15 cellular contexts compared by ENCODE assay signal in genomic region chr5:120540097-120540496, GRCh38.
DNase-seq lines count a peak whose midpoint lies in the region; ATAC-seq and TF ChIP-seq lines count a peak whose summit lies in the region.
"Had no signal": no experiment of that assay in that cellular context is flagged by ENCODE, and none has a peak within 500 bp of the region (broad histone marks: within the 10 kb centered on the region; RNA-seq: fewer than 3 reads in every experiment).

No MANE protein-coding gene starts in this region.

- intact Hi-C loops in MCF 10A (cut with micrococcal nuclease), result no loop called here
- intact Hi-C loops in breast epithelium (cut with DNase I; ENCODE audit: low total_unique reads), result no loop called here
- intact Hi-C loops in heart left ventricle (cut with DNase I), result no loop called here

- H3K4me3 Mint-ChIP-seq in MCF 10A (ENCODE audit: unreplicated experiment), result no peak overlapping the region
- H3K4me3 Mint-ChIP-seq: CD4-positive, CD25-positive, alpha-beta regulatory T cell; IgD-negative memory B cell had no signal

- no peaks in the 10 kb centered on the region for H3K27me3 Mint-ChIP-seq in MCF 10A (ENCODE audit: insufficient read depth, unreplicated experiment)
- H3K27me3 Mint-ChIP-seq: CD4-positive, CD25-positive, alpha-beta regulatory T cell; IgD-negative memory B cell had no signal

- H2AFZ ChIP-seq in mesenchymal stem cell (ENCODE audit: low read depth, low read length), result no peak overlapping the region

- H3K4me3 ChIP-seq in breast epithelium (no peak overlapping the region), RWPE2 (ENCODE audit: severe bottlenecking) (no peak overlapping the region), mesenchymal stem cell (ENCODE audit: insufficient read depth in 1 of 2, low read depth in 1 of 2, low read length in 2 of 2) (no peak overlapping the region), heart left ventricle (no peak overlapping the region)
- H3K4me3 ChIP-seq: BLaER1 treated with 17β-estradiol and CSF1 and Interleukin-3, amounts not matched to agents 10 nM and 100 nM had no signal

- BruUV-seq in MCF 10A (replicated peaks; lab: Mats Ljungman, UMichigan), result no TSS peak

- DNase-seq in MCF 10A (ENCODE audit: unreplicated experiment), result no peak
- DNase-seq in breast epithelium (ENCODE audit: low spot score in 2 of 2), result no peak
- no peak for DNase-seq in RWPE2 (ENCODE audit: low spot score)
- no peak for DNase-seq in mesenchymal stem cell
- DNase-seq in heart left ventricle, result no peak
- DNase-seq in UCSD-AML1 (lab: John Stamatoyannopoulos, UW; ENCODE audit: unreplicated experiment), result no peak
- DNase-seq: AML-193; CD4-positive, CD25-positive, alpha-beta regulatory T cell; DMS 273 treated with DMSO at 0.1 percent for 48 hours had no signal

- no peak for TF ChIP-seq CTCF in MCF 10A (IDR thresholded peaks at IDR 0.05; ENCODE audit: unreplicated experiment)
- no peak for TF ChIP-seq CTCF in breast epithelium (IDR thresholded peaks at IDR 0.05)
- TF ChIP-seq CTCF in RWPE2 (IDR thresholded peaks at IDR 0.05; ENCODE audit: poor library complexity, severe bottlenecking), result no peak
- TF ChIP-seq CTCF in heart left ventricle (IDR thresholded peaks at IDR 0.05), result no peak

- H3K4me1 ChIP-seq in breast epithelium (no peaks in the 10 kb centered on the region), RWPE2 (ENCODE audit: insufficient read depth, poor library complexity, severe bottlenecking) (peaks cover 20% of the 10 kb centered on the region), mesenchymal stem cell (ENCODE audit: control insufficient read depth, insufficient read depth, low read depth, low read length) (peaks cover 1% of the 10 kb centered on the region), heart left ventricle (peaks cover 0 to 24% (median 4%) of the 10 kb centered on the region in 12 donors)

- no peaks in the 10 kb centered on the region for H3K9me3 Mint-ChIP-seq in MCF 10A (ENCODE audit: unreplicated experiment)

- no peaks in the 10 kb centered on the region for H3K27me3 ChIP-seq in breast epithelium
- no peaks in the 10 kb centered on the region for H3K27me3 ChIP-seq in RWPE2 (ENCODE audit: insufficient read depth, poor library complexity, severe bottlenecking)
- H3K27me3 ChIP-seq in mesenchymal stem cell (ENCODE audit: control insufficient read depth in 1 of 2, insufficient read depth in 1 of 2, low read length in 2 of 2), result no peaks in the 10 kb centered on the region
- H3K27me3 ChIP-seq in heart left ventricle, result no peaks in the 10 kb centered on the region
- H3K27me3 ChIP-seq: BLaER1 treated with 17β-estradiol and CSF1 and Interleukin-3, amounts not matched to agents 10 nM and 100 nM had no signal

- H2AK5ac ChIP-seq in mesenchymal stem cell (ENCODE audit: low read length, severe bottlenecking), result peak overlapping the region; percentile 69

- 100% methylated on average over 2 of the region's 2 CpGs for WGBS in mesenchymal stem cell
- WGBS in heart left ventricle, 4 donors, result 56 to 72% (median 64%) methylated on average over 2 of the region's 2 CpGs

- no peak overlapping the region for H3K14ac ChIP-seq in mesenchymal stem cell (ENCODE audit: low read length in 2 of 2)

- H4K8ac ChIP-seq in mesenchymal stem cell (ENCODE audit: low read length), result no peak overlapping the region

- H4K91ac ChIP-seq in mesenchymal stem cell (ENCODE audit: low read length), result no peak overlapping the region

- CTCF ChIA-PET in MCF 10A (lab: Yijun Ruan, JAX), result interaction anchor here (0.5 to 0.6 kb wide), 2 partner anchors 13 to 1154 kb away, joined by 3 read pairs; no protein-coding TSS in a partner anchor

- TF ChIP-seq POLR2A in breast epithelium (IDR thresholded peaks at IDR 0.05) (no peak), heart left ventricle (IDR thresholded peaks at IDR 0.05) (no peak)

- no peak overlapping the region for H2BK12ac ChIP-seq in mesenchymal stem cell (ENCODE audit: low read length in 2 of 2)

- H3K36me3 ChIP-seq in breast epithelium (no peaks in the 10 kb centered on the region), RWPE2 (ENCODE audit: low read depth) (no peaks in the 10 kb centered on the region), mesenchymal stem cell (ENCODE audit: control insufficient read depth in 1 of 2, insufficient read depth in 2 of 2, low read depth in 1 of 2, low read length in 2 of 2) (peaks cover 0 to 3% of the 10 kb centered on the region in 2 experiments), heart left ventricle (no peaks in the 10 kb centered on the region)
- H3K36me3 ChIP-seq: BLaER1 treated with 17β-estradiol and CSF1 and Interleukin-3, amounts not matched to agents 10 nM and 100 nM had no signal

- H3K79me1 ChIP-seq in mesenchymal stem cell (replicated peaks; ENCODE audit: low read length, poor library complexity, severe bottlenecking), result peaks cover 4% of the 10 kb centered on the region

- H3K4me1 Mint-ChIP-seq in MCF 10A (ENCODE audit: insufficient read depth, unreplicated experiment), result peaks cover 21% of the 10 kb centered on the region
- H3K4me1 Mint-ChIP-seq: CD4-positive, CD25-positive, alpha-beta regulatory T cell; IgD-negative memory B cell had no signal

- no peak overlapping the region for H3K23ac ChIP-seq in mesenchymal stem cell (ENCODE audit: low read length in 2 of 2)

- H2BK120ac ChIP-seq in mesenchymal stem cell (ENCODE audit: low read depth, low read length), result no peak overlapping the region

- ATAC-seq in RWPE2 (ENCODE audit: low read depth), result no peak
- ATAC-seq in HG02938 (IDR thresholded peaks at IDR 0.05; ENCODE audit: unreplicated experiment), result no peak
- no peak for ATAC-seq in heart left ventricle
- no peak for ATAC-seq in GM21423 (IDR thresholded peaks at IDR 0.05; ENCODE audit: unreplicated experiment)
- ATAC-seq: HCT116 had no signal

- H3K4me2 ChIP-seq in mesenchymal stem cell (ENCODE audit: low read length, poor library complexity, severe bottlenecking), result no peak overlapping the region

- peak overlapping the region; percentile 23 for H3K9ac ChIP-seq in mesenchymal stem cell (ENCODE audit: low read length)
- H3K9ac ChIP-seq: BLaER1 treated with 17β-estradiol and CSF1 and Interleukin-3, amounts not matched to agents 10 nM and 100 nM had no signal

- POLR2A ChIA-PET in MCF 10A (lab: Yijun Ruan, JAX), result no interaction called here

- H3K27ac ChIP-seq in breast epithelium (no peak overlapping the region), RWPE2 (ENCODE audit: poor library complexity, severe bottlenecking) (peak overlapping the region; percentile 3), mesenchymal stem cell (ENCODE audit: low read length, poor library complexity, severe bottlenecking) (no peak overlapping the region), heart left ventricle (peak overlapping the region in 1 of 12 donors; percentile 7)
- H3K27ac ChIP-seq: 22Rv1; BLaER1 treated with 17β-estradiol and CSF1 and Interleukin-3, amounts not matched to agents 10 nM and 100 nM had no signal

- H3K4ac ChIP-seq in mesenchymal stem cell (ENCODE audit: low read depth in 1 of 2, low read length in 2 of 2), result no peak overlapping the region

- no peak overlapping the region for H2BK15ac ChIP-seq in mesenchymal stem cell (ENCODE audit: low read depth, poor library complexity, severe bottlenecking)

- H2BK5ac ChIP-seq in mesenchymal stem cell (ENCODE audit: low read depth, low read length, poor library complexity, severe bottlenecking), result no peak overlapping the region

- H3K27ac Mint-ChIP-seq in MCF 10A (ENCODE audit: low read depth, unreplicated experiment), result peak overlapping the region; percentile 79
- H3K27ac Mint-ChIP-seq: CD4-positive, CD25-positive, alpha-beta regulatory T cell; IgD-negative memory B cell had no signal

- H3K9me3 ChIP-seq in breast epithelium, result no peaks in the 10 kb centered on the region
- no peaks in the 10 kb centered on the region for H3K9me3 ChIP-seq in RWPE2 (ENCODE audit: severe bottlenecking)
- no peaks in the 10 kb centered on the region for H3K9me3 ChIP-seq in mesenchymal stem cell (ENCODE audit: control insufficient read depth, low read length)
- H3K9me3 ChIP-seq in heart left ventricle, result no peaks in the 10 kb centered on the region

- H3K18ac ChIP-seq in mesenchymal stem cell (ENCODE audit: low read depth in 1 of 2, low read length in 2 of 2), result peak overlapping the region in 1 of 2 experiments; percentile 33

- no peaks in the 10 kb centered on the region for H3K36me3 Mint-ChIP-seq in MCF 10A (ENCODE audit: insufficient read depth, unreplicated experiment)
- H3K36me3 Mint-ChIP-seq: CD4-positive, CD25-positive, alpha-beta regulatory T cell; IgD-negative memory B cell had no signal
